8 cellular contexts compared by ENCODE assay signal in the genomic region with DNA sequence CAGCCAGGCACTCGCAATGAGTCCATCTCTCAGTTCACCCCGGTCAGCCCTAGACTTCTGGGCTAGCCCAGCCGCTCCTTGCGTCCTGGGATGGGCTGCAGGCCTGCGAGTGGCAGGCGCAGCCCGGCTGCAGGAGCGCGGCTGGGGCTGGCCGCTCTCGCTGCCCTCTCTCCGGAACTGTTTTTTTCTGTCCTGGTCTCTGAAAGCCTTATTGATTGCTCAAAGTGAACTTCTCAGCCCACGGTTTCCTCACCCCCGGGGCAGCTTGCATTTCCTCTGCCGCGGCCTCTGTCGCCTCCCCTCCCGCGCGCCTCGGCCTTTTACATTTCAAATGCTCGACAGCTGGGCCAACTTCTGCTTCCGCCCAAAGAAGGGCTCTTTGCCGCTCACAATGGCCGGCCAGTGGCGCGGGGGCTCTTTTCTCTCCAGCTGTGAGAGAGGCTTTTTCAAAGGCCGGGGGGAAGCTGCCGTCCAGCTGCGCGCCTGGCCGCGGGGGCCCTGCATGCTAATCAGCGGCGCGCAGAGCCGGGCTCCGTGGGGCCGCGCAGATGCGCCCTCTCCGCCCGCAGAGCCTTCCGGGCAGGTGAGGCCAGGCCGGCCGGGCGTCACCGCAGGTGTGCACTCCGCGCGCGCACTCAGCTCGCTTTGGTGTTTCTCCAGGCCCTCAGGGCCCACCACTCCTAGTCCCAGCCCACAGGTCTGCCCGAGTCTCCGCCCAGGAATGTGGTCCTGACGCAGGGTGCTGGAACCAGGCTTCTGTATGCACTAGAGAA.
DNase-seq lines count a peak whose midpoint lies in the region; ATAC-seq and TF ChIP-seq lines count a peak whose summit lies in the region.

No MANE protein-coding gene starts in this region.

- peak; percentile 70 for ATAC-seq in GM21529 (IDR thresholded peaks at IDR 0.05; ENCODE audit: unreplicated experiment)

- no peaks in the 10 kb centered on the region for H3K79me2 ChIP-seq in OCI-LY7 (ENCODE audit: insufficient read depth, low read depth, low read length)

- H3K36me3 Mint-ChIP-seq in dendritic cell treated with granulocyte-macrophage colony-stimulating factor and Interleukin-4, amounts not matched to agents 40 ng/mL and 50 ng/mL, for 4 days (ENCODE audit: low read depth) = no peaks in the 10 kb centered on the region
- peaks cover 3% of the 10 kb centered on the region for H3K36me3 Mint-ChIP-seq in mesothelial cell of epicardium

- H3K4me2 ChIP-seq in OCI-LY7 (ENCODE audit: low read length) = peak overlapping the region; percentile 69

- DNase-seq in AML-193 (lab: John Stamatoyannopoulos, UW) (peak; percentile 93 to 95), OCI-LY7 (ENCODE audit: low spot score) (peak; percentile 89), mesothelial cell of epicardium (ENCODE audit: low spot score in 2 of 2, unreplicated experiment in 2 of 2) (peak; percentile 33 to 63), BE2C (no peak), NCI-H2171 treated with DMSO at 0.1 percent for 48 hours (lab: John Stamatoyannopoulos, UW) (no peak)

- POLR2A ChIA-PET in OCI-LY7 (lab: Charles Lee) = interaction anchor here (0.5 to 0.8 kb wide), 2 partner anchors 194 to 468 kb away, joined by 3 read pairs; no protein-coding TSS in a partner anchor

- H4K20me1 ChIP-seq in OCI-LY7 (ENCODE audit: insufficient read depth, low read length) = no peaks in the 10 kb centered on the region

- H3K36me3 ChIP-seq in OCI-LY7 (ENCODE audit: insufficient read depth, low read length) (no peaks in the 10 kb centered on the region; the same call in 1 of the 2 replicates), subcutaneous abdominal adipose tissue (ENCODE audit: control insufficient read depth in 5 of 5, insufficient read depth in 5 of 5, low read length in 5 of 5) (no peaks in the 10 kb centered on the region), BE2C (no peaks in the 10 kb centered on the region)

- peaks cover 0 to 13% (median 3%) of the 10 kb centered on the region in 5 donors for H3K27me3 ChIP-seq in subcutaneous abdominal adipose tissue (ENCODE audit: control insufficient read depth in 5 of 5, insufficient read depth in 4 of 5, low read length in 5 of 5)
- H3K27me3 ChIP-seq in BE2C = no peaks in the 10 kb centered on the region

- no peaks in the 10 kb centered on the region for H3K9me2 ChIP-seq in OCI-LY7 (ENCODE audit: insufficient read depth, low read length)

- CTCF ChIA-PET in OCI-LY7 (lab: Charles Lee; ENCODE audit: unreplicated experiment) = no interaction called here

- H3K4me1 ChIP-seq in OCI-LY7 (ENCODE audit: insufficient read depth, low read length, poor library complexity, severe bottlenecking) (peaks cover 48% of the 10 kb centered on the region), subcutaneous abdominal adipose tissue (ENCODE audit: control insufficient read depth in 5 of 5, insufficient read depth in 5 of 5, low read length in 5 of 5) (peaks cover 0 to 15% (median 12%) of the 10 kb centered on the region in 5 donors), BE2C (no peaks in the 10 kb centered on the region)

- H3K4me1 Mint-ChIP-seq in dendritic cell treated with granulocyte-macrophage colony-stimulating factor and Interleukin-4, amounts not matched to agents 40 ng/mL and 50 ng/mL, for 4 days (ENCODE audit: low read depth) = peaks cover 47% of the 10 kb centered on the region
- peaks cover 15% of the 10 kb centered on the region for H3K4me1 Mint-ChIP-seq in mesothelial cell of epicardium

- H3K27ac ChIP-seq in OCI-LY7 (ENCODE audit: low read depth, low read length, poor library complexity, severe bottlenecking) = peak overlapping the region; percentile 61
- no peak overlapping the region for H3K27ac ChIP-seq in subcutaneous abdominal adipose tissue (ENCODE audit: low read depth, low read length)

- peak overlapping the region; percentile 91 for H2AFZ ChIP-seq in OCI-LY7 (ENCODE audit: low read length)

- H3K4me3 ChIP-seq in OCI-LY7 (ENCODE audit: low read depth, low read length, poor library complexity, severe bottlenecking) (peak overlapping the region; percentile 44), subcutaneous abdominal adipose tissue (ENCODE audit: low read depth in 1 of 5, low read length in 5 of 5) (peak overlapping the region in 4 of 5 donors; percentile 40 to 59 (median 46)), BE2C (ENCODE audit: low read depth, low read length) (no peak overlapping the region)

- no peaks in the 10 kb centered on the region for H3K9me3 Mint-ChIP-seq in dendritic cell treated with granulocyte-macrophage colony-stimulating factor and Interleukin-4, amounts not matched to agents 40 ng/mL and 50 ng/mL, for 4 days
- peaks cover 13% of the 10 kb centered on the region for H3K9me3 Mint-ChIP-seq in mesothelial cell of epicardium

- intact Hi-C loops in OCI-LY7 (cut with micrococcal nuclease; ENCODE audit: unreplicated experiment) = loop anchor here (1.0 to 5.0 kb wide), 3 partner anchors 136 to 801 kb away; no protein-coding TSS in a partner anchor
- intact Hi-C loops in dendritic cell treated with granulocyte-macrophage colony-stimulating factor and Interleukin-4, amounts not matched to agents 40 ng/mL and 50 ng/mL, for 4 days (cut with micrococcal nuclease) = no loop called here

- BruUV-seq in OCI-LY7 (replicated peaks; lab: Mats Ljungman, UMichigan) = no TSS peak

- H3K4me3 Mint-ChIP-seq in dendritic cell treated with granulocyte-macrophage colony-stimulating factor and Interleukin-4, amounts not matched to agents 40 ng/mL and 50 ng/mL, for 4 days = peak overlapping the region; percentile 72
- H3K4me3 Mint-ChIP-seq in mesothelial cell of epicardium = peak overlapping the region; percentile 70

- TF ChIP-seq CTCF in OCI-LY7 (conservative IDR thresholded peaks at IDR 0.05; ENCODE audit: low read length) = no peak
- no peak for TF ChIP-seq CTCF in mesothelial cell of epicardium (IDR thresholded peaks at IDR 0.05; ENCODE audit: unreplicated experiment)
- TF ChIP-seq CTCF in BE2C (IDR thresholded peaks at IDR 0.05; ENCODE audit: low read depth, low read length) = no peak

- H3K9me3 ChIP-seq in OCI-LY7 (ENCODE audit: low read length) (peaks cover 8% of the 10 kb centered on the region; the same call in 1 of the 2 replicates), subcutaneous abdominal adipose tissue (ENCODE audit: control insufficient read depth in 5 of 5, low read length in 5 of 5) (peaks cover 0 to 12% (median 5%) of the 10 kb centered on the region in 5 donors), BE2C (no peaks in the 10 kb centered on the region; the same call in 1 of the 2 replicates)

- H3K27ac Mint-ChIP-seq in dendritic cell treated with granulocyte-macrophage colony-stimulating factor and Interleukin-4, amounts not matched to agents 40 ng/mL and 50 ng/mL, for 4 days = peak overlapping the region; percentile 61
- H3K27ac Mint-ChIP-seq in mesothelial cell of epicardium = no peak overlapping the region

- peaks cover 5% of the 10 kb centered on the region for H3K27me3 Mint-ChIP-seq in dendritic cell treated with granulocyte-macrophage colony-stimulating factor and Interleukin-4, amounts not matched to agents 40 ng/mL and 50 ng/mL, for 4 days
- H3K27me3 Mint-ChIP-seq in mesothelial cell of epicardium (ENCODE audit: low read depth) = peaks cover 6% of the 10 kb centered on the region

- peak overlapping the region in 1 of 5 donors; percentile 30 for H3K9ac ChIP-seq in subcutaneous abdominal adipose tissue (ENCODE audit: low read length in 5 of 5)

Comparison
In these comparisons a context has a peak if more than half of its experiments do, and no peak if none do; other contexts are left out.
1. DNase-seq: peak in AML-193 (2 of 2), OCI-LY7 (single experiment) and mesothelial cell of epicardium (2 of 2); none in BE2C (single experiment) and NCI-H2171 treated with DMSO at 0.1 percent for 48 hours (single experiment).